8 cellular contexts compared by ENCODE assay signal in the genomic region with DNA sequence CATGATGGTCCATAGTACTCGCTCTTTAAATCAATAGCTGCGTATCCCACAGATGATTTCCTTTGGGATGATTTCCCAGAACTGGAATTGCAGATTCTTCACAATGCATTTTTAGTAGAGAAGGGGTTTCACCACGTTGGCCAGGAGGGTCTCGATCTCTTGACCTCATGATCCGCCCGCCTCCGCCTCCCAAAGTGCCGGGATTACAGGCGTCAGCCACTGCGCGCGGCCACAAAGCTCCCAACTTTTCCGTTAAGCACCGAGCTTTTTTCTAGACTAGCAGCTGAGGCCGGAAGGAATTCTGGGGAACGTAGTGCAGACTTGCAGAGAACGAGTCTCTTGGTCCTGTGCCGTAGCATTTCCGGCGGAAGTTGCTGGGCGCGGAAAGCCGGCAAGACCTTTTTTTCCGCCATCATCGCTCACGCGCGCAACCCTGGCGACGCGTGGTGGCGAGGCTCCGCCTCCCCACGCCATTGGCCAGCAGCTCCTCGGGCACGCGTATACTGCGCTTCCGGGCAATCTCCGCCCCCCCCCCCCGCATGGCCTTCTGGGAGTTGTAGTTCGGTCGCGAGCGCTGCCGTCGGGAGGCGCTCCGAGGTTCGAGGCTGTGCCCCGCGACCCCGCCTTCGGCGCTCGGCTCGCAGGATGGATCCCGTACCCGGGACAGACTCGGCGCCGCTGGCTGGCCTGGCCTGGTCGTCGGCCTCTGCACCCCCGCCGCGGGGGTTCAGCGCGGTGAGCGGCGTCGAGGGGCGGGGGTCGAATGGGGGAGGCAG. TPM values are rescaled to one million over a fixed set of nuclear protein-coding genes. Genes with fewer than 3 reads are reported as not detected.
DNase-seq lines count a peak whose midpoint lies in the region; ATAC-seq and TF ChIP-seq lines count a peak whose summit lies in the region.

A gene (plus strand): TSS at position 557 of the 776 bp plus-strand sequence. CDS start 89 bp downstream, at position 646.

- no peak for TF ChIP-seq CTCF in osteocyte (IDR thresholded peaks at IDR 0.05)

- under 1% methylated on average over 74 of the region's 74 CpGs for WGBS in thymus

- peaks cover 11% of the 10 kb centered on the region for H3K27me3 Mint-ChIP-seq in osteocyte (ENCODE audit: unreplicated experiment)

- no peaks in the 10 kb centered on the region for H3K9me3 Mint-ChIP-seq in osteocyte (ENCODE audit: unreplicated experiment)

- intact Hi-C loops in head of caudate nucleus (cut with DNase I) = no loop called here

- H3K27ac ChIP-seq in thymus (ENCODE audit: low read depth) = peak within 1 kb of the TSS; percentile 78

- H3K4me1 Mint-ChIP-seq in osteocyte (ENCODE audit: unreplicated experiment) = peaks cover 15% of the 10 kb centered on the region

- peaks cover 12% of the 10 kb centered on the region for H3K4me1 ChIP-seq in thymus (ENCODE audit: control insufficient read depth, insufficient read depth, low read length)

- peak; percentile 83 for ATAC-seq in HG02678 (IDR thresholded peaks at IDR 0.05; ENCODE audit: unreplicated experiment)

- peaks cover 11% of the 10 kb centered on the region for H3K36me3 ChIP-seq in thymus (ENCODE audit: control insufficient read depth, insufficient read depth)

- DNase-seq in NCI-H1417 (lab: John Stamatoyannopoulos, UW) (peak; percentile 95 to 99 (median 96)), SW 1271 (lab: John Stamatoyannopoulos, UW) (peak; percentile 97 to 99), head of caudate nucleus (peak; percentile 96 to 99 (median 98)), osteocyte (ENCODE audit: extremely low spot score, unreplicated experiment) (peak; percentile 99)
- DNase-seq in activated naive CD8-positive, alpha-beta T cell treated with anti-CD3 and anti-CD28 coated beads, Interleukin-2, amount 50 U/mL, for 16 hours (ENCODE audit: low read depth, low spot score) = peak; percentile 89

- peak within 1 kb of the TSS; percentile 97 for H3K27ac Mint-ChIP-seq in osteocyte (ENCODE audit: unreplicated experiment)

- H3K9me3 ChIP-seq in thymus (ENCODE audit: control insufficient read depth) = no peaks in the 10 kb centered on the region

- H3K27me3 ChIP-seq in thymus (ENCODE audit: control insufficient read depth, insufficient read depth) = no peaks in the 10 kb centered on the region

- H3K36me3 Mint-ChIP-seq in osteocyte (ENCODE audit: unreplicated experiment) = peaks cover 3% of the 10 kb centered on the region

- H3K4me3 ChIP-seq in GM08714 (ENCODE audit: low read length) = peak within 1 kb of the TSS; percentile 75
- H3K4me3 ChIP-seq in thymus (ENCODE audit: low read length) = peak within 1 kb of the TSS; percentile 86

- H3K4me3 Mint-ChIP-seq in osteocyte (ENCODE audit: unreplicated experiment) = peak within 1 kb of the TSS; percentile 83

RNA-seq across cellular contexts. Expression of the gene that starts here (rescaled TPM):
- total RNA-seq in osteocyte = 59.2 and 63.2 TPM in 2 replicates
- 56.8 TPM for polyA plus RNA-seq in thymus

Comparison
In these comparisons a context has a peak if more than half of its experiments do, and no peak if none do; other contexts are left out.
1. Peak in every context shown above with its lines: DNase-seq, ATAC-seq, H3K4me3 ChIP-seq and H3K27ac ChIP-seq.